ENCODE assay signal across 1 cellular context in the genomic region with DNA sequence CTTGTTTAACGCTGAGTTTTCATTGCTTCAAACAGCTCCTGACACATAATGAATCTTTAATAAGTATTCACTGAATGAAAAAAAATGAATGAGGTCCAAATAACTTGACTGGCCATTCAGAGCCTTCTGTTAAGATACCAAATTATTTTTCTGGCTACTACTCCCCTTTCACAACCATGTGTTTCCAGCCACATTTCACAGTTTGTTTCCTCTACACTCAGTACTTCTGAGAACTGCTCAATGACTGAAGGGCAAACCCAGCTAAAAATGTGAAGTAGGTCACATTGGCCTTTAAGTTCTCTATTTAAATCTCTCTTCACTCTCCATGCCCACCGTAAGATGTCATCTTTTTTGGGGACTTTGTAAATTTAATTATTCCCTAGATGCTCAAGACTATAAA.
TF ChIP-seq lines count a peak whose summit lies in the region.

No MANE protein-coding gene starts in this region.

TF ChIP-seq in IMR-90, 13 proteins besides CTCF, POLR2A, EP300 and RAD21:
- TF ChIP-seq CEBPB (IDR thresholded peaks at IDR 0.05; ENCODE audit: low read depth, low read length) = no peak
- TF ChIP-seq FOS (IDR thresholded peaks at IDR 0.05; ENCODE audit: low read depth, low read length) = no peak
